1 cellular context compared by ENCODE assay signal in genomic region chr5:10315181-10315580, GRCh38.
TF ChIP-seq lines count a peak whose summit lies in the region.

No MANE protein-coding gene starts in this region.

TF ChIP-seq in H1, 55 proteins besides CTCF, POLR2A, EP300 and RAD21:
- TF ChIP-seq CEBPB (IDR thresholded peaks at IDR 0.05; ENCODE audit: low read depth, low read length), result no peak
- TF ChIP-seq BCL11A (IDR thresholded peaks at IDR 0.05; ENCODE audit: low read depth in 2 of 2, low read length in 2 of 2), result no peak
- TF ChIP-seq E2F6 (IDR thresholded peaks at IDR 0.05), result no peak
- TF ChIP-seq POU5F1 (IDR thresholded peaks at IDR 0.05; ENCODE audit: low read depth, low read length), result no peak
- no peak for TF ChIP-seq KDM5A (IDR thresholded peaks at IDR 0.05; ENCODE audit: low read length)
- no peak for TF ChIP-seq CBX8 (IDR thresholded peaks at IDR 0.05; ENCODE audit: borderline replicate concordance, low read depth, low read length)
- no peak for TF ChIP-seq ASH2L (IDR thresholded peaks at IDR 0.05; ENCODE audit: low read length)
- TF ChIP-seq BRCA1 (IDR thresholded peaks at IDR 0.05; ENCODE audit: low read depth, low read length), result no peak
